17 cellular contexts compared by ENCODE assay signal in genomic region chr10:94103192-94103591, GRCh38.
"Had no signal": no experiment of that assay in that cellular context is flagged by ENCODE, and none has a peak within 500 bp of the region (broad histone marks: within the 10 kb centered on the region; RNA-seq: fewer than 3 reads in every experiment).

No MANE protein-coding gene starts in this region.

- H3K36me3 Mint-ChIP-seq: memory B cell; natural killer cell treated with Interleukin-12 subunit alpha and Interleukin-12 subunit beta and Interleukin-15 and Interleukin-18, amount 100 ng/mL, for 72 hours had no signal

- H3K79me2 ChIP-seq: parathyroid adenoma had no signal

- H3K4me1 Mint-ChIP-seq: memory B cell had no signal

- ATAC-seq: esophagus mucosa, gastroesophageal sphincter, left lobe of liver, lower lobe of right lung had no signal

- H3K4me3 ChIP-seq: dorsolateral prefrontal cortex, gastroesophageal sphincter, lower lobe of right lung, prostate gland had no signal

- H3K27me3 ChIP-seq: gastroesophageal sphincter had no signal

- DNase-seq: cortex of kidney; dorsolateral prefrontal cortex; effector CD8-positive, alpha-beta T cell; glutamatergic neuron; islet precursor cell; lower lobe of right lung; midbrain; stimulated activated naive CD4-positive, alpha-beta T cell treated with Interleukin-2 at 50 U/mL for 16 hours; trophoblast cell had no signal

- H3K4me3 Mint-ChIP-seq: memory B cell; natural killer cell treated with Interleukin-12 subunit alpha and Interleukin-12 subunit beta and Interleukin-15 and Interleukin-18, amount 100 ng/mL, for 72 hours had no signal

- H3K9me3 ChIP-seq: gastroesophageal sphincter, lower lobe of right lung, prostate gland had no signal

- H3K4me1 ChIP-seq: parathyroid adenoma, prostate gland had no signal

- H3K27ac ChIP-seq: lower lobe of right lung, parathyroid adenoma, prostate gland had no signal

- H3K27ac Mint-ChIP-seq: memory B cell; natural killer cell treated with Interleukin-12 subunit alpha and Interleukin-12 subunit beta and Interleukin-15 and Interleukin-18, amount 100 ng/mL, for 72 hours had no signal

- H3K36me3 ChIP-seq: gastroesophageal sphincter, lower lobe of right lung, prostate gland had no signal

- H2AFZ ChIP-seq: parathyroid adenoma had no signal

- H3K9ac ChIP-seq: parathyroid adenoma had no signal

- FAIRE-seq: endometrium had no signal

- H3K9me3 Mint-ChIP-seq: memory B cell; natural killer cell treated with Interleukin-12 subunit alpha and Interleukin-12 subunit beta and Interleukin-15 and Interleukin-18, amount 100 ng/mL, for 72 hours had no signal
